15 cellular contexts compared by ENCODE assay signal in genomic region chr11:68013611-68014156, GRCh38. TPM values are rescaled to one million over a fixed set of nuclear protein-coding genes. Genes with fewer than 3 reads are reported as not detected.
DNase-seq lines count a peak whose midpoint lies in the region; ATAC-seq and TF ChIP-seq lines count a peak whose summit lies in the region.
"Had no signal": no experiment of that assay in that cellular context is flagged by ENCODE, and none has a peak within 500 bp of the region (broad histone marks: within the 10 kb centered on the region; RNA-seq: fewer than 3 reads in every experiment).

No MANE protein-coding gene starts in this region.

- H3K4me2 ChIP-seq in MM.1S (ENCODE audit: low read depth, low read length): peak overlapping the region; percentile 17; the same call in 1 of the 2 replicates

- H3K27ac ChIP-seq in MM.1S (ENCODE audit: low read length): peak overlapping the region; percentile 28; the same call in 1 of the 2 replicates
- H3K27ac ChIP-seq in lower lobe of right lung: peak overlapping the region; percentile 86
- H3K27ac ChIP-seq in stomach: peak overlapping the region in 4 of 5 donors; percentile 77 to 94 (median 87)
- H3K27ac ChIP-seq in WERI-Rb-1: no peak overlapping the region

- H2AFZ ChIP-seq in MM.1S (ENCODE audit: low read length): no peak overlapping the region

- in situ Hi-C loops in GM13977 (cut with MboI; ENCODE audit: low pct_unique_long_range_greater_than_20kb, low sequenced_read_pairs, unreplicated experiment): no loop called here

- intact Hi-C loops in lower lobe of right lung (cut with DNase I): no loop called here
- intact Hi-C loops in stomach (cut with DNase I; ENCODE audit: low total_unique reads): no loop called here

- no peaks in the 10 kb centered on the region for H3K9me3 Mint-ChIP-seq in brain
- H3K9me3 Mint-ChIP-seq: stimulated activated effector memory CD8-positive, alpha-beta T cell treated with anti-CD3 and anti-CD28 coated beads, Interleukin-12 subunit alpha, Interleukin-12 subunit beta, amount 100 ng/mL, for 72 hours had no signal

- H3K79me2 ChIP-seq in MM.1S (ENCODE audit: low read length): no peaks in the 10 kb centered on the region

- WGBS in stomach, 5 donors: 65 to 80% (median 79%) methylated on average over 5 to 14 of the region's 14 CpGs

- no peak overlapping the region for H3K4me3 ChIP-seq in MM.1S (ENCODE audit: low read length)
- H3K4me3 ChIP-seq in lower lobe of right lung: no peak overlapping the region
- H3K4me3 ChIP-seq in stomach: no peak overlapping the region
- no peak overlapping the region for H3K4me3 ChIP-seq in WERI-Rb-1 (ENCODE audit: low read depth, low read length)
- H3K4me3 ChIP-seq: colonic mucosa, ovary had no signal

- peak overlapping the region in 1 of 5 experiments; percentile 30 for H3K4me3 Mint-ChIP-seq in brain
- H3K4me3 Mint-ChIP-seq: CD4-positive, CD25-positive, alpha-beta regulatory T cell; stimulated activated effector memory CD8-positive, alpha-beta T cell treated with anti-CD3 and anti-CD28 coated beads, Interleukin-12 subunit alpha, Interleukin-12 subunit beta, amount 100 ng/mL, for 72 hours had no signal

- peaks cover 6% of the 10 kb centered on the region for H3K27me3 Mint-ChIP-seq in brain

- ATAC-seq in lower lobe of right lung (no peak), HG03439 (IDR thresholded peaks at IDR 0.05; ENCODE audit: unreplicated experiment) (no peak), GM18511 (IDR thresholded peaks at IDR 0.05; ENCODE audit: unreplicated experiment) (no peak)

- TF ChIP-seq CTCF in MM.1S (IDR thresholded peaks at IDR 0.05; ENCODE audit: low read length) (no peak), brain (conservative IDR thresholded peaks at IDR 0.05) (no peak), lower lobe of right lung (IDR thresholded peaks at IDR 0.05) (no peak), stomach (IDR thresholded peaks at IDR 0.05) (no peak), WERI-Rb-1 (IDR thresholded peaks at IDR 0.05; ENCODE audit: low read depth, low read length) (no peak), GM13977 (IDR thresholded peaks at IDR 0.05; ENCODE audit: extremely low read depth, insufficient read depth, missing control alignments) (no peak)

- DNase-seq in MM.1S: no peak
- DNase-seq in lower lobe of right lung: no peak
- no peak for DNase-seq in stomach
- DNase-seq in WERI-Rb-1: no peak
- DNase-seq in GM13977 (ENCODE audit: low spot score): no peak
- DNase-seq: CD4-positive, CD25-positive, alpha-beta regulatory T cell; Kasumi-1; NCI-H2081 had no signal

- no peak overlapping the region for H3K9ac ChIP-seq in MM.1S (ENCODE audit: low read length)

- H3K36me3 ChIP-seq in MM.1S (replicated peaks; ENCODE audit: insufficient read depth, low read length): no peaks in the 10 kb centered on the region
- H3K36me3 ChIP-seq in lower lobe of right lung: peaks cover 1% of the 10 kb centered on the region
- H3K36me3 ChIP-seq in stomach: no peaks in the 10 kb centered on the region
- no peaks in the 10 kb centered on the region for H3K36me3 ChIP-seq in WERI-Rb-1
- H3K36me3 ChIP-seq: colonic mucosa, ovary had no signal

- H3K4me1 ChIP-seq in MM.1S (ENCODE audit: low read length): peaks cover 41% of the 10 kb centered on the region
- peaks cover 72% of the 10 kb centered on the region for H3K4me1 ChIP-seq in lower lobe of right lung
- H3K4me1 ChIP-seq in stomach: peaks cover 69 to 88% (median 77%) of the 10 kb centered on the region in 4 donors

- no peak for TF ChIP-seq EP300 in stomach (IDR thresholded peaks at IDR 0.05)

- no peaks in the 10 kb centered on the region for H3K36me3 Mint-ChIP-seq in brain
- H3K36me3 Mint-ChIP-seq: CD4-positive, CD25-positive, alpha-beta regulatory T cell; stimulated activated effector memory CD8-positive, alpha-beta T cell treated with anti-CD3 and anti-CD28 coated beads, Interleukin-12 subunit alpha, Interleukin-12 subunit beta, amount 100 ng/mL, for 72 hours had no signal

- H3K9me2 ChIP-seq in MM.1S (replicated peaks; ENCODE audit: insufficient read depth, low read length): no peaks in the 10 kb centered on the region

- H3K27me3 ChIP-seq in MM.1S (replicated peaks; ENCODE audit: insufficient read depth, low read length) (no peaks in the 10 kb centered on the region), lower lobe of right lung (ENCODE audit: low read depth) (no peaks in the 10 kb centered on the region), stomach (no peaks in the 10 kb centered on the region), WERI-Rb-1 (ENCODE audit: insufficient read depth, low read depth, severe bottlenecking) (no peaks in the 10 kb centered on the region)
- H3K27me3 ChIP-seq: colonic mucosa, ovary had no signal

- H3K4me1 Mint-ChIP-seq in brain: peaks cover 57% of the 10 kb centered on the region

- no peaks in the 10 kb centered on the region for H4K20me1 ChIP-seq in MM.1S (ENCODE audit: insufficient read depth, low read length)

- no peak for TF ChIP-seq POLR2A in stomach (IDR thresholded peaks at IDR 0.05)

- H3K9me3 ChIP-seq in MM.1S (replicated peaks; ENCODE audit: insufficient read depth, low read length): no peaks in the 10 kb centered on the region
- no peaks in the 10 kb centered on the region for H3K9me3 ChIP-seq in lower lobe of right lung
- no peaks in the 10 kb centered on the region for H3K9me3 ChIP-seq in stomach
- no peaks in the 10 kb centered on the region for H3K9me3 ChIP-seq in WERI-Rb-1 (ENCODE audit: severe bottlenecking)
- H3K9me3 ChIP-seq: colonic mucosa, ovary had no signal

- H3K27ac Mint-ChIP-seq in brain: peak overlapping the region in 4 of 5 experiments; percentile 35 to 95 (median 92)
- H3K27ac Mint-ChIP-seq: stimulated activated effector memory CD8-positive, alpha-beta T cell treated with anti-CD3 and anti-CD28 coated beads, Interleukin-12 subunit alpha, Interleukin-12 subunit beta, amount 100 ng/mL, for 72 hours had no signal

- peaks cover 24% of the 10 kb centered on the region for H3F3A ChIP-seq in MM.1S (ENCODE audit: insufficient read depth, low read length)

RNA-seq across cellular contexts. Expression of gene ALDH3B1, which starts 3.6 kb away (rescaled TPM):
- polyA plus RNA-seq in brain (ENCODE audit: insufficient read depth, low read depth, low replicate concordance) (10.5 TPM), stomach (10 to 100 TPM in 2 of 3 donors, 1 to 10 TPM in 1; 6.7 to 13.3 (median 12.7) TPM)
- total RNA-seq in lower lobe of right lung (104 TPM), stomach (10 to 100 TPM in 3 of 5 donors, 1 to 10 TPM in 2; 2.9 to 55.0 (median 21.2) TPM)
- total RNA-seq: CD4-positive, CD25-positive, alpha-beta regulatory T cell; T-helper 2 cell treated with Interferon-gamma antibody and Interleukin-4, amounts not matched to agents 100 ng/mL and 5 ng/mL, for 36 hours had no signal
- polyA plus RNA-seq: CD4-positive, CD25-positive, alpha-beta regulatory T cell had no signal

RNA-seq across cellular contexts. Expression of gene UNC93B1, which starts 9.8 kb away (rescaled TPM):
- polyA plus RNA-seq in brain (ENCODE audit: insufficient read depth, low read depth, low replicate concordance) (8.1 TPM), stomach (10 to 100 TPM; 11.6 to 33.7 (median 15.6) TPM)
- total RNA-seq in lower lobe of right lung (121 TPM), stomach (100 to 1,000 TPM in 1 of 5 donors, 10 to 100 TPM in 4; 33.8 to 215 (median 43.6) TPM)

RNA-seq across cellular contexts. Expression of gene NDUFS8, which starts 16.8 kb away (rescaled TPM):
- 339 TPM for polyA plus RNA-seq in brain (ENCODE audit: insufficient read depth, low read depth, low replicate concordance)
- 95.5 TPM for total RNA-seq in lower lobe of right lung
- total RNA-seq in stomach: 100 to 1,000 TPM in 3 of 5 donors, 10 to 100 TPM in 2; 52.0 to 310 (median 123) TPM
- 100 to 1,000 TPM; 187 to 263 (median 224) TPM for polyA plus RNA-seq in stomach

RNA-seq across cellular contexts. Expression of gene TCIRG1, which starts 25.1 kb away (rescaled TPM):
- polyA plus RNA-seq in brain (ENCODE audit: insufficient read depth, low read depth, low replicate concordance) (5.0 TPM), stomach (100 to 1,000 TPM in 2 of 3 donors, 10 to 100 TPM in 1; 96.7 to 147 (median 111) TPM)
- total RNA-seq in lower lobe of right lung (276 TPM), stomach (100 to 1,000 TPM in 4 of 5 donors, 10 to 100 TPM in 1; 46.3 to 835 (median 484) TPM)
